15 cellular contexts compared by ENCODE assay signal in genomic region chr6:107110200-107110599, GRCh38. TPM values are rescaled to one million over a fixed set of nuclear protein-coding genes. Genes with fewer than 3 reads are reported as not detected.
DNase-seq lines count a peak whose midpoint lies in the region; ATAC-seq lines count a peak whose summit lies in the region.
"Had no signal": no experiment of that assay in that cellular context is flagged by ENCODE, and none has a peak within 500 bp of the region (broad histone marks: within the 10 kb centered on the region; RNA-seq: fewer than 3 reads in every experiment).

No MANE protein-coding gene starts in this region.

- no peak overlapping the region for H3K4me3 Mint-ChIP-seq in dendritic cell treated with granulocyte-macrophage colony-stimulating factor and Interleukin-4, amounts not matched to agents 40 ng/mL and 50 ng/mL, for 4 days
- H3K4me3 Mint-ChIP-seq: immature natural killer cell had no signal

- H3K27ac Mint-ChIP-seq in dendritic cell treated with granulocyte-macrophage colony-stimulating factor and Interleukin-4, amounts not matched to agents 40 ng/mL and 50 ng/mL, for 4 days, result peak overlapping the region; percentile 17
- H3K27ac Mint-ChIP-seq: immature natural killer cell had no signal

- H3K27ac ChIP-seq in caudate nucleus (ENCODE audit: low read depth, low read length), result no peak overlapping the region
- H3K27ac ChIP-seq: Peyer's patch had no signal

- ATAC-seq in left cardiac atrium, result no peak
- ATAC-seq in HG02973 (IDR thresholded peaks at IDR 0.05; ENCODE audit: unreplicated experiment), result no peak
- ATAC-seq: sciatic nerve had no signal

- H3K9me3 Mint-ChIP-seq in dendritic cell treated with granulocyte-macrophage colony-stimulating factor and Interleukin-4, amounts not matched to agents 40 ng/mL and 50 ng/mL, for 4 days, result no peaks in the 10 kb centered on the region
- H3K9me3 Mint-ChIP-seq: immature natural killer cell had no signal

- H3K36me3 Mint-ChIP-seq in dendritic cell treated with granulocyte-macrophage colony-stimulating factor and Interleukin-4, amounts not matched to agents 40 ng/mL and 50 ng/mL, for 4 days (ENCODE audit: low read depth), result no peaks in the 10 kb centered on the region
- H3K36me3 Mint-ChIP-seq: immature natural killer cell had no signal

- intact Hi-C loops in dendritic cell treated with granulocyte-macrophage colony-stimulating factor and Interleukin-4, amounts not matched to agents 40 ng/mL and 50 ng/mL, for 4 days (cut with micrococcal nuclease), result loop anchor here (10.0 kb wide), 1 partner anchor 665 kb away; no protein-coding TSS in a partner anchor
- intact Hi-C loops in left cardiac atrium (cut with DNase I), result loop anchor here (5.0 kb wide), 1 partner anchor 83 kb away; the partner anchor contains the start of gene MTRES1 (in 2 of the 2)

- peaks cover 41% of the 10 kb centered on the region for H3K4me1 Mint-ChIP-seq in dendritic cell treated with granulocyte-macrophage colony-stimulating factor and Interleukin-4, amounts not matched to agents 40 ng/mL and 50 ng/mL, for 4 days (ENCODE audit: low read depth)

- DNase-seq in AG20443 (ENCODE audit: low spot score) (peak; percentile 22), KG1 (lab: John Stamatoyannopoulos, UW) (peak; percentile 13), OCI-M1 (lab: John Stamatoyannopoulos, UW) (peak; percentile 94), caudate nucleus (lab: John Stamatoyannopoulos, UW) (no peak), left cardiac atrium (no peak)
- DNase-seq in NK-92 treated with Interleukin-12 subunit alpha and Interleukin-12 subunit beta, amount 100 ng/mL, for 24 hours (lab: John Stamatoyannopoulos, UW), result no peak
- DNase-seq: activated naive CD4-positive, alpha-beta T cell treated with anti-CD3 and anti-CD28 coated beads, Interleukin-2, amount 50 U/mL, for 16 hours; COR-L47; immature natural killer cell; NCI-H2227 treated with DMSO at 0.1 percent for 48 hours; stimulated activated CD4-positive, alpha-beta T cell treated with anti-CD3 and anti-CD28 coated beads, Interleukin-4, amount 100 ng/mL, for 1 hour had no signal

- H3K27me3 Mint-ChIP-seq in dendritic cell treated with granulocyte-macrophage colony-stimulating factor and Interleukin-4, amounts not matched to agents 40 ng/mL and 50 ng/mL, for 4 days, result peaks cover 3% of the 10 kb centered on the region

RNA-seq across cellular contexts. Expression of gene BEND3, which starts 5.1 kb away (rescaled TPM):
- total RNA-seq in left cardiac atrium, result 1 to 10 TPM; 1.1 to 2.0 TPM

Comparison
In these comparisons a context has a peak if more than half of its experiments do, and no peak if none do; other contexts are left out.
1. DNase-seq: peak in AG20443 (single experiment), KG1 (single experiment) and OCI-M1 (single experiment); none in caudate nucleus (0 of 61), left cardiac atrium (single experiment) and NK-92 treated with Interleukin-12 subunit alpha and Interleukin-12 subunit beta, amount 100 ng/mL, for 24 hours (single experiment).